Comparison of ENCODE assay signal across 14 cellular contexts in the genomic region with DNA sequence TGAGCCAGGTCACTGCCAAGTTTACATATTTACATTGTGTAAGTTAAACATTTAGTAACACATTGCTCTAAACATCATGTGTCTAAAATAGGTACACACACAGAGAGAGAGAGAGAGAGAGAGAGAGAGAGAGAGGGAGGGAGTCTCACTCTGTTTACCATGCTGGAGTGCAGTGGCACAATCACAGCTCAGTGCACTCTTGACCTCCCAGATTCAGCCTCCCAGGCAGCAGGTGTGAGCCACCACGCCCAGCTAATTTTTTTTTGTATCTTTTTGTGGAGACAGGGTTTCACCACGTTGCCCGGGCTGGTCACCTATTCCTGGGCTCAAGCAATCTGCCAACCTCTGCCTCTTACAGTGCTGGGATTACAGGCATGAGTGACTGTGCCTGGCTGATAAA.
A peak's percentile ranks its signal among the peaks of the same experiment; 100 is the strongest.
DNase-seq lines count a peak whose midpoint lies in the region; ATAC-seq and TF ChIP-seq lines count a peak whose summit lies in the region.
"Had no signal": no experiment of that assay in that cellular context is flagged by ENCODE, and none has a peak within 500 bp of the region (broad histone marks: within the 10 kb centered on the region; RNA-seq: fewer than 3 reads in every experiment).

No MANE protein-coding gene starts in this region.

- no peak for TF ChIP-seq CTCF in osteocyte (IDR thresholded peaks at IDR 0.05)

- ATAC-seq in natural killer cell treated with Interleukin-12 subunit alpha and Interleukin-12 subunit beta and Interleukin-15 and Interleukin-18, amount 100 ng/mL, for 72 hours, result no peak

- H3K36me3 ChIP-seq in SJCRH30, result no peaks in the 10 kb centered on the region

- peaks cover 14% of the 10 kb centered on the region for H3K9me3 Mint-ChIP-seq in natural killer cell treated with Interleukin-12 subunit alpha and Interleukin-12 subunit beta and Interleukin-15 and Interleukin-18, amount 100 ng/mL, for 72 hours
- H3K9me3 Mint-ChIP-seq in osteocyte (ENCODE audit: unreplicated experiment), result peaks cover 9% of the 10 kb centered on the region

- no peaks in the 10 kb centered on the region for H3K36me3 Mint-ChIP-seq in natural killer cell treated with Interleukin-12 subunit alpha and Interleukin-12 subunit beta and Interleukin-15 and Interleukin-18, amount 100 ng/mL, for 72 hours
- no peaks in the 10 kb centered on the region for H3K36me3 Mint-ChIP-seq in osteocyte (ENCODE audit: unreplicated experiment)
- H3K36me3 Mint-ChIP-seq: CD4-positive, alpha-beta memory T cell had no signal

- H3K4me3 Mint-ChIP-seq in natural killer cell treated with Interleukin-12 subunit alpha and Interleukin-12 subunit beta and Interleukin-15 and Interleukin-18, amount 100 ng/mL, for 72 hours, result no peak overlapping the region
- H3K4me3 Mint-ChIP-seq in osteocyte (ENCODE audit: unreplicated experiment), result no peak overlapping the region
- H3K4me3 Mint-ChIP-seq: B cell; CD4-positive, alpha-beta memory T cell had no signal

- no peak overlapping the region for H3K4me3 ChIP-seq in SJCRH30
- H3K4me3 ChIP-seq: GM23248 had no signal

- H3K27me3 ChIP-seq in SJCRH30, result no peaks in the 10 kb centered on the region

- no peak overlapping the region for H3K27ac Mint-ChIP-seq in natural killer cell treated with Interleukin-12 subunit alpha and Interleukin-12 subunit beta and Interleukin-15 and Interleukin-18, amount 100 ng/mL, for 72 hours
- H3K27ac Mint-ChIP-seq in osteocyte (ENCODE audit: unreplicated experiment), result no peak overlapping the region
- H3K27ac Mint-ChIP-seq: B cell; CD4-positive, alpha-beta memory T cell had no signal

- H3K27me3 Mint-ChIP-seq in natural killer cell treated with Interleukin-12 subunit alpha and Interleukin-12 subunit beta and Interleukin-15 and Interleukin-18, amount 100 ng/mL, for 72 hours, result no peaks in the 10 kb centered on the region
- H3K27me3 Mint-ChIP-seq in osteocyte (ENCODE audit: unreplicated experiment), result no peaks in the 10 kb centered on the region
- H3K27me3 Mint-ChIP-seq: B cell; CD4-positive, alpha-beta memory T cell had no signal

- H3K4me1 ChIP-seq in SJCRH30, result peaks cover 14% of the 10 kb centered on the region
- H3K4me1 ChIP-seq: Caco-2 had no signal

- H3K4me1 Mint-ChIP-seq in natural killer cell treated with Interleukin-12 subunit alpha and Interleukin-12 subunit beta and Interleukin-15 and Interleukin-18, amount 100 ng/mL, for 72 hours (ENCODE audit: low read depth in 2 of 2), result no peaks in the 10 kb centered on the region
- H3K4me1 Mint-ChIP-seq in osteocyte (ENCODE audit: unreplicated experiment), result peaks cover 15% of the 10 kb centered on the region
- H3K4me1 Mint-ChIP-seq: B cell; CD4-positive, alpha-beta memory T cell had no signal

- peak; percentile 69 for DNase-seq in COLO668 (lab: John Stamatoyannopoulos, UW; ENCODE audit: unreplicated experiment)
- DNase-seq in DMS53 treated with DMSO at 0.1 percent for 48 hours (lab: John Stamatoyannopoulos, UW; ENCODE audit: unreplicated experiment), result peak; percentile 45
- peak; percentile 86 for DNase-seq in NCI-H748 (lab: John Stamatoyannopoulos, UW; ENCODE audit: unreplicated experiment)
- peak; percentile 5 to 14 for DNase-seq in SJCRH30
- no peak for DNase-seq in natural killer cell treated with Interleukin-12 subunit alpha and Interleukin-12 subunit beta and Interleukin-15 and Interleukin-18, amount 100 ng/mL, for 72 hours (ENCODE audit: low spot score)
- DNase-seq in activated CD8-positive, alpha-beta memory T cell treated with anti-CD3 and anti-CD28 coated beads, Interleukin-2, amount 50 U/mL, for 48 hours, result no peak
- DNase-seq in osteocyte (ENCODE audit: extremely low spot score, unreplicated experiment), result no peak
- DNase-seq in KG1 (lab: John Stamatoyannopoulos, UW), result no peak
- DNase-seq: C1 segment of cervical spinal cord; Caco-2; CD4-positive, alpha-beta memory T cell; GM23248; IMR-90 had no signal

- no peak overlapping the region for H3K27ac ChIP-seq in SJCRH30
- H3K27ac ChIP-seq: GM23248 had no signal

- no peaks in the 10 kb centered on the region for H3K9me3 ChIP-seq in SJCRH30 (replicated peaks)
- H3K9me3 ChIP-seq: Caco-2 had no signal

Comparison
In these comparisons a context has a peak if more than half of its experiments do, and no peak if none do; other contexts are left out.
1. DNase-seq: peak in COLO668 (single experiment), DMS53 treated with DMSO at 0.1 percent for 48 hours (single experiment), NCI-H748 (single experiment) and SJCRH30 (2 of 2); none in natural killer cell treated with Interleukin-12 subunit alpha and Interleukin-12 subunit beta and Interleukin-15 and Interleukin-18, amount 100 ng/mL, for 72 hours (single experiment), activated CD8-positive, alpha-beta memory T cell treated with anti-CD3 and anti-CD28 coated beads, Interleukin-2, amount 50 U/mL, for 48 hours (single experiment), osteocyte (single experiment) and KG1 (single experiment).